Comparison of ENCODE assay signal across 18 cellular contexts in the genomic region with DNA sequence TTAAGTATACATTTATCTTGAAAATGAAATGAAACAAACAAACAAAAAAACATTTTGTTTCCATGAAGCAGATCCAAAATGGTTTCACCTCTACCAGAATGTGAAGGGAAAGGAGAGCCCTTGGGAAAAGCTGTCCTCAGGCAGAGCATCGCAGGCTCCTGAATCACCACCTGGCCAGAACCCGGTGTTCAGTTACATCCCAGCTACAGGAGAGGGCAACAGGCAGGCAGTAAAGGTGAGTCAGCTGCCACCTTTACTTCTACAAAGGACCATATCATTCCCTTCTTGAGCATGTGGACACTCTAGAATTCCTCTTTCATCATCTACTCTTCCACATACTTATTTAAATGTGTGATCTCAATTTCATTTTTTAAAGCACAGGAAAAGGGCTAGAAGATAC.
A peak's percentile ranks its signal among the peaks of the same experiment; 100 is the strongest.
DNase-seq lines count a peak whose midpoint lies in the region; ATAC-seq lines count a peak whose summit lies in the region.
"Had no signal": no experiment of that assay in that cellular context is flagged by ENCODE, and none has a peak within 500 bp of the region (broad histone marks: within the 10 kb centered on the region; RNA-seq: fewer than 3 reads in every experiment).

No MANE protein-coding gene starts in this region.

- H3K4me3 Mint-ChIP-seq in T-helper 2 cell treated with Interferon-gamma antibody and Interleukin-4, amounts not matched to agents 5 μg/mL and 100 μg/mL, for 36 hours = no peak overlapping the region
- H3K4me3 Mint-ChIP-seq in CD8-positive, alpha-beta memory T cell = no peak overlapping the region
- H3K4me3 Mint-ChIP-seq: CD4-positive, alpha-beta memory T cell; HFFc6; T-cell had no signal

- H3K4me1 Mint-ChIP-seq in T-helper 2 cell treated with Interferon-gamma antibody and Interleukin-4, amounts not matched to agents 5 μg/mL and 100 μg/mL, for 36 hours (ENCODE audit: low read depth) = no peaks in the 10 kb centered on the region
- H3K4me1 Mint-ChIP-seq in CD8-positive, alpha-beta memory T cell = no peaks in the 10 kb centered on the region
- H3K4me1 Mint-ChIP-seq: CD4-positive, alpha-beta memory T cell; T-cell had no signal

- no peaks in the 10 kb centered on the region for H3K27me3 ChIP-seq in H7 (ENCODE audit: control insufficient read depth, insufficient read depth, low read length)
- H3K27me3 ChIP-seq in CD8-positive, alpha-beta memory T cell (ENCODE audit: insufficient read depth, low read length, poor library complexity, severe bottlenecking) = no peaks in the 10 kb centered on the region

- POLR2A ChIA-PET in CD8-positive, alpha-beta memory T cell (lab: Charles Lee) = no interaction called here

- H3K27ac Mint-ChIP-seq in T-helper 2 cell treated with Interferon-gamma antibody and Interleukin-4, amounts not matched to agents 5 μg/mL and 100 μg/mL, for 36 hours = no peak overlapping the region
- peak overlapping the region in 1 of 8 donors; percentile 22 for H3K27ac Mint-ChIP-seq in CD8-positive, alpha-beta memory T cell
- H3K27ac Mint-ChIP-seq: CD4-positive, alpha-beta memory T cell; HFFc6; T-cell had no signal

- CTCF ChIA-PET in CD8-positive, alpha-beta memory T cell (lab: Charles Lee) = interaction anchor here (0.5 kb wide), 1 partner anchor 554 kb away, joined by 3 read pairs; no protein-coding TSS in a partner anchor

- no peaks in the 10 kb centered on the region for H3K9me3 ChIP-seq in CD8-positive, alpha-beta memory T cell (ENCODE audit: low read length)

- H3K4me1 ChIP-seq in CD8-positive, alpha-beta memory T cell (ENCODE audit: insufficient read depth, low read length) = no peaks in the 10 kb centered on the region

- peak; percentile 37 for DNase-seq in H7
- DNase-seq in NCI-H2107 treated with DMSO at 0.1 percent for 48 hours (lab: John Stamatoyannopoulos, UW; ENCODE audit: unreplicated experiment) = peak; percentile 94
- peak; percentile 43 for DNase-seq in SW480 (ENCODE audit: low spot score)
- DNase-seq in islet precursor cell = peak; percentile 66
- no peak for DNase-seq in T-helper 2 cell treated with Interferon-gamma antibody and Interleukin-4, amounts not matched to agents 5 μg/mL and 100 μg/mL, for 36 hours (ENCODE audit: low spot score)
- DNase-seq in CD8-positive, alpha-beta memory T cell = no peak
- DNase-seq: amniotic stem cell; caudate nucleus; CD4-positive, alpha-beta memory T cell; HFFc6; MV-4-11; NCI-H2081 treated with DMSO at 0.1 percent for 48 hours; nucleus accumbens; Right ventricle myocardium superior; stimulated activated CD4-positive, alpha-beta T cell treated with anti-CD3 and anti-CD28 coated beads, Interleukin-12 subunit alpha, Interleukin-12 subunit beta, amount 100 ng/mL, for 4 hours; T-cell had no signal

- H3K9me3 Mint-ChIP-seq in T-helper 2 cell treated with Interferon-gamma antibody and Interleukin-4, amounts not matched to agents 5 μg/mL and 100 μg/mL, for 36 hours = no peaks in the 10 kb centered on the region
- H3K9me3 Mint-ChIP-seq in CD8-positive, alpha-beta memory T cell = no peaks in the 10 kb centered on the region
- H3K9me3 Mint-ChIP-seq: HFFc6 had no signal

- H3K4me3 ChIP-seq in H7 (ENCODE audit: insufficient read depth, low read depth, low read length) = no peak overlapping the region
- H3K4me3 ChIP-seq in CD8-positive, alpha-beta memory T cell (ENCODE audit: low read length) = no peak overlapping the region
- H3K4me3 ChIP-seq: K562 had no signal

- no peaks in the 10 kb centered on the region for H3K36me3 Mint-ChIP-seq in T-helper 2 cell treated with Interferon-gamma antibody and Interleukin-4, amounts not matched to agents 5 μg/mL and 100 μg/mL, for 36 hours (ENCODE audit: low read depth)
- H3K36me3 Mint-ChIP-seq in CD8-positive, alpha-beta memory T cell = peaks cover 0 to 3% (median 0%) of the 10 kb centered on the region in 3 donors
- H3K36me3 Mint-ChIP-seq: CD4-positive, alpha-beta memory T cell; T-cell had no signal

- peaks cover 2% of the 10 kb centered on the region for H3K27me3 Mint-ChIP-seq in T-helper 2 cell treated with Interferon-gamma antibody and Interleukin-4, amounts not matched to agents 5 μg/mL and 100 μg/mL, for 36 hours (ENCODE audit: low read depth)
- H3K27me3 Mint-ChIP-seq in CD8-positive, alpha-beta memory T cell = peaks cover 3 to 4% of the 10 kb centered on the region in 2 donors
- H3K27me3 Mint-ChIP-seq: T-cell had no signal

- no peak overlapping the region for H3K27ac ChIP-seq in CD8-positive, alpha-beta memory T cell (ENCODE audit: low read depth, low read length)

- H3K36me3 ChIP-seq in H7 (replicated peaks; ENCODE audit: control insufficient read depth, insufficient read depth, low read length) = no peaks in the 10 kb centered on the region
- H3K36me3 ChIP-seq in CD8-positive, alpha-beta memory T cell (ENCODE audit: insufficient read depth, low read length) = no peaks in the 10 kb centered on the region

- no peak for ATAC-seq in GM18873 (IDR thresholded peaks at IDR 0.05; ENCODE audit: low FRiP score, unreplicated experiment)
- ATAC-seq: K562, T-cell had no signal

Comparison
In these comparisons a context has a peak if more than half of its experiments do, and no peak if none do; other contexts are left out.
1. DNase-seq: peak in H7 (single experiment), NCI-H2107 treated with DMSO at 0.1 percent for 48 hours (single experiment), SW480 (single experiment) and islet precursor cell (single experiment); none in T-helper 2 cell treated with Interferon-gamma antibody and Interleukin-4, amounts not matched to agents 5 μg/mL and 100 μg/mL, for 36 hours (single experiment) and CD8-positive, alpha-beta memory T cell (0 of 5).